Comparison of ENCODE assay signal across 18 cellular contexts in genomic region chr21:27425172-27425571, GRCh38.
DNase-seq lines count a peak whose midpoint lies in the region; FAIRE-seq and TF ChIP-seq lines count a peak whose summit lies in the region.
"Had no signal": no experiment of that assay in that cellular context is flagged by ENCODE, and none has a peak within 500 bp of the region (broad histone marks: within the 10 kb centered on the region; RNA-seq: fewer than 3 reads in every experiment).

No MANE protein-coding gene starts in this region.

- FAIRE-seq in small intestine (lab: Jason Lieb, UNC): no peak
- FAIRE-seq: G401.6 had no signal

- no peaks in the 10 kb centered on the region for H3K36me3 ChIP-seq in iPS DF 6.9 (ENCODE audit: control insufficient read depth, insufficient read depth, low read length)
- H3K36me3 ChIP-seq in small intestine (ENCODE audit: control insufficient read depth in 2 of 2, insufficient read depth in 2 of 2, low read length in 2 of 2): no peaks in the 10 kb centered on the region
- no peaks in the 10 kb centered on the region for H3K36me3 ChIP-seq in effector memory CD4-positive, alpha-beta T cell (ENCODE audit: control insufficient read depth, insufficient read depth, low read length)
- H3K36me3 ChIP-seq: heart left ventricle, ovary, Peyer's patch had no signal

- no peaks in the 10 kb centered on the region for H3K9me3 ChIP-seq in iPS DF 6.9 (ENCODE audit: control insufficient read depth, insufficient read depth, low read length)
- no peaks in the 10 kb centered on the region for H3K9me3 ChIP-seq in small intestine (ENCODE audit: control insufficient read depth, low read depth)
- no peaks in the 10 kb centered on the region for H3K9me3 ChIP-seq in effector memory CD4-positive, alpha-beta T cell (ENCODE audit: control insufficient read depth, low read length)
- H3K9me3 ChIP-seq: ovary, Peyer's patch had no signal

- TF ChIP-seq CTCF in astrocyte of the spinal cord (IDR thresholded peaks at IDR 0.05; ENCODE audit: low read depth, low read length): peak; percentile 19

- H3K27me3 ChIP-seq in iPS DF 6.9 (ENCODE audit: control insufficient read depth, insufficient read depth, low read length) (no peaks in the 10 kb centered on the region), small intestine (ENCODE audit: control insufficient read depth in 2 of 2, insufficient read depth in 2 of 2, low read length in 2 of 2) (no peaks in the 10 kb centered on the region)
- no peaks in the 10 kb centered on the region for H3K27me3 ChIP-seq in effector memory CD4-positive, alpha-beta T cell (replicated peaks; ENCODE audit: control insufficient read depth, insufficient read depth, low read length, poor library complexity, severe bottlenecking)
- H3K27me3 ChIP-seq: heart left ventricle, ovary, Peyer's patch had no signal

- in situ Hi-C loops in ACHN (cut with HindIII; ENCODE audit: low pct_ligation_motif_present, low pct_unique_long_range_greater_than_20kb, low sequenced_read_pairs) (no loop called here), astrocyte of the spinal cord (cut with HindIII; ENCODE audit: low sequenced_read_pairs) (no loop called here)

- WGBS in iPS DF 6.9 (ENCODE audit: insufficient coverage, insufficient read length): no CpG with 5 or more reads among the region's 2 CpGs
- 62 to 68% (median 62%) methylated on average over 2 of the region's 2 CpGs for WGBS in small intestine, 3 donors

- H3K4me1 ChIP-seq in iPS DF 6.9 (ENCODE audit: control insufficient read depth, insufficient read depth, low read length) (no peaks in the 10 kb centered on the region), small intestine (ENCODE audit: control insufficient read depth in 2 of 2, insufficient read depth in 1 of 2, low read depth in 1 of 2, low read length in 1 of 2) (no peaks in the 10 kb centered on the region)
- H3K4me1 ChIP-seq in effector memory CD4-positive, alpha-beta T cell (ENCODE audit: control insufficient read depth, insufficient read depth, low read length, poor library complexity, severe bottlenecking): no peaks in the 10 kb centered on the region
- H3K4me1 ChIP-seq: Peyer's patch had no signal

- DNase-seq in ACHN: peak; percentile 14
- peak; percentile 57 for DNase-seq in HS-27A (ENCODE audit: low read depth)
- DNase-seq in astrocyte of the spinal cord (ENCODE audit: low read depth, low spot score): no peak
- DNase-seq in iPS DF 6.9 (ENCODE audit: low read depth, low spot score): peak; percentile 13
- DNase-seq in small intestine: no peak
- DNase-seq in effector memory CD4-positive, alpha-beta T cell: no peak
- no peak for DNase-seq in activated gamma-delta T cell treated with Interleukin-2 at 50 U/mL for 16 hours
- DNase-seq in middle frontal gyrus (ENCODE audit: extremely low spot score, low spot score): no peak
- DNase-seq: activated naive CD4-positive, alpha-beta T cell treated with anti-CD3 and anti-CD28 coated beads, Interleukin-2, amount 10 ng/mL, durations not matched to agents 7 days and 5 days; cortex of kidney; heart left ventricle; NCI-H2227 treated with DMSO at 0.1 percent for 48 hours; ovary; Peyer's patch; stimulated activated CD4-positive, alpha-beta T cell treated with anti-CD3 and anti-CD28 coated beads, Interleukin-1b, Interleukin-23, amount 100 ng/mL, for 48 hours; T-helper 9 cell had no signal

- no peak overlapping the region for H3K4me3 ChIP-seq in astrocyte of the spinal cord (ENCODE audit: low read depth, low read length)
- no peak overlapping the region for H3K4me3 ChIP-seq in iPS DF 6.9 (ENCODE audit: low read length)
- no peak overlapping the region for H3K4me3 ChIP-seq in small intestine (ENCODE audit: low read depth in 1 of 2, low read length in 2 of 2)
- no peak overlapping the region for H3K4me3 ChIP-seq in effector memory CD4-positive, alpha-beta T cell (ENCODE audit: insufficient read depth, low read depth, low read length, poor library complexity, severe bottlenecking)
- H3K4me3 ChIP-seq: heart left ventricle, lung, ovary, Peyer's patch had no signal

- H3K27ac ChIP-seq in iPS DF 6.9 (ENCODE audit: low read length) (no peak overlapping the region), small intestine (ENCODE audit: low read depth in 1 of 2, low read length in 1 of 2) (no peak overlapping the region)
- no peak overlapping the region for H3K27ac ChIP-seq in effector memory CD4-positive, alpha-beta T cell (ENCODE audit: insufficient read depth, low read length, poor library complexity, severe bottlenecking)
- H3K27ac ChIP-seq: ovary, Peyer's patch had no signal

Comparison
In these comparisons a context has a peak if more than half of its experiments do, and no peak if none do; other contexts are left out.
1. DNase-seq: peak in ACHN (single experiment), HS-27A (single experiment) and iPS DF 6.9 (single experiment); none in astrocyte of the spinal cord (single experiment), small intestine (single experiment), effector memory CD4-positive, alpha-beta T cell (0 of 3), activated gamma-delta T cell treated with Interleukin-2 at 50 U/mL for 16 hours (single experiment) and middle frontal gyrus (single experiment).